ENCODE assay signal across 2 cellular contexts in the genomic region with DNA sequence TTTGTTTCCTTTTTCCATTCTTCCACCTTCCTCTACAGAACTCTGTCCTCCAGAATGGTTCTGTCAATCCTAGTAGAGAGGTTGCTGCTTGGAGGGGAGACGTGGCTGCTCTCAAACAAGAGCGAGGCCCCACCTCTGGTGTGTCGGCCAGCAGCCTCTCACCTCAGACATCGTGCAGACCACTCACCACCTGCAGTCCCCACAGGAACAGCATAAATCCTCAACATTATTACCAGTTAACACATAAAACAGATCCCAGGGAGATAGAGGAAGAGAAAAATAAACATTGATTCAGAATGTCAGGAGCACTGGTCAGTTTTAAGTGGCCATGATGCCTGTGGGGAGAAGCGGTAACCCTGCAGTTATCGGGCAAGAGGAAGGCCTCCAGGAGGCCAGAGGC.
TF ChIP-seq lines count a peak whose summit lies in the region.

No MANE protein-coding gene starts in this region.

TF ChIP-seq in IMR-90, 13 proteins besides CTCF, POLR2A, EP300 and RAD21:
- TF ChIP-seq SMC3 (IDR thresholded peaks at IDR 0.05; ENCODE audit: low read depth, low read length) (no peak), FOS (IDR thresholded peaks at IDR 0.05; ENCODE audit: low read depth, low read length) (no peak), NFE2L2 (IDR thresholded peaks at IDR 0.05; ENCODE audit: low read depth, low read length) (no peak), RFX5 (IDR thresholded peaks at IDR 0.05; ENCODE audit: low read depth, low read length) (no peak), BHLHE40 (IDR thresholded peaks at IDR 0.05; ENCODE audit: low read depth, low read length) (no peak), CEBPB (IDR thresholded peaks at IDR 0.05; ENCODE audit: low read depth, low read length) (no peak), MXI1 (IDR thresholded peaks at IDR 0.05; ENCODE audit: borderline replicate concordance, low read depth, low read length) (no peak), MAFK (IDR thresholded peaks at IDR 0.05; ENCODE audit: low read depth, low read length) (no peak), CHD1 (IDR thresholded peaks at IDR 0.05; ENCODE audit: low read depth, low read length) (no peak), RCOR1 (IDR thresholded peaks at IDR 0.05; ENCODE audit: insufficient replicate concordance, low read length) (no peak), MAZ (IDR thresholded peaks at IDR 0.05; ENCODE audit: borderline replicate concordance, low read depth, low read length) (no peak)
- TF ChIP-seq, protein P1, sequence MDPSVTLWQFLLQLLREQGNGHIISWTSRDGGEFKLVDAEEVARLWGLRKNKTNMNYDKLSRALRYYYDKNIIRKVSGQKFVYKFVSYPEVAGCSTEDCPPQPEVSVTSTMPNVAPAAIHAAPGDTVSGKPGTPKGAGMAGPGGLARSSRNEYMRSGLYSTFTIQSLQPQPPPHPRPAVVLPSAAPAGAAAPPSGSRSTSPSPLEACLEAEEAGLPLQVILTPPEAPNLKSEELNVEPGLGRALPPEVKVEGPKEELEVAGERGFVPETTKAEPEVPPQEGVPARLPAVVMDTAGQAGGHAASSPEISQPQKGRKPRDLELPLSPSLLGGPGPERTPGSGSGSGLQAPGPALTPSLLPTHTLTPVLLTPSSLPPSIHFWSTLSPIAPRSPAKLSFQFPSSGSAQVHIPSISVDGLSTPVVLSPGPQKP (IDR thresholded peaks at IDR 0.05; ENCODE audit: borderline replicate concordance, low read depth, low read length), result no peak
- TF ChIP-seq, protein P2, sequence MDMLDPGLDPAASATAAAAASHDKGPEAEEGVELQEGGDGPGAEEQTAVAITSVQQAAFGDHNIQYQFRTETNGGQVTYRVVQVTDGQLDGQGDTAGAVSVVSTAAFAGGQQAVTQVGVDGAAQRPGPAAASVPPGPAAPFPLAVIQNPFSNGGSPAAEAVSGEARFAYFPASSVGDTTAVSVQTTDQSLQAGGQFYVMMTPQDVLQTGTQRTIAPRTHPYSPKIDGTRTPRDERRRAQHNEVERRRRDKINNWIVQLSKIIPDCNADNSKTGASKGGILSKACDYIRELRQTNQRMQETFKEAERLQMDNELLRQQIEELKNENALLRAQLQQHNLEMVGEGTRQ (IDR thresholded peaks at IDR 0.05; ENCODE audit: low read depth, low read length), result no peak

TF ChIP-seq in GM23338, 12 proteins besides CTCF, POLR2A, EP300 and RAD21:
- TF ChIP-seq CREB1 (CRISPR knock-in tag; IDR thresholded peaks at IDR 0.05; ENCODE audit: low read depth) (no peak), ZNF331 (CRISPR knock-in tag; IDR thresholded peaks at IDR 0.05; ENCODE audit: low read depth) (no peak), STAT1 (IDR thresholded peaks at IDR 0.05; ENCODE audit: unreplicated experiment) (no peak), EZH2 (IDR thresholded peaks at IDR 0.05; ENCODE audit: low read depth, unreplicated experiment) (no peak), POLR2AphosphoS5 (IDR thresholded peaks at IDR 0.05; ENCODE audit: low read depth) (no peak), JUNB (IDR thresholded peaks at IDR 0.05; ENCODE audit: unreplicated experiment) (no peak), ZNF114 (CRISPR knock-in tag; IDR thresholded peaks at IDR 0.05) (no peak), NANOG (IDR thresholded peaks at IDR 0.05; ENCODE audit: borderline replicate concordance) (no peak), EZH2phosphoT487 (IDR thresholded peaks at IDR 0.05; ENCODE audit: unreplicated experiment) (no peak)
- TF ChIP-seq, protein P3, sequence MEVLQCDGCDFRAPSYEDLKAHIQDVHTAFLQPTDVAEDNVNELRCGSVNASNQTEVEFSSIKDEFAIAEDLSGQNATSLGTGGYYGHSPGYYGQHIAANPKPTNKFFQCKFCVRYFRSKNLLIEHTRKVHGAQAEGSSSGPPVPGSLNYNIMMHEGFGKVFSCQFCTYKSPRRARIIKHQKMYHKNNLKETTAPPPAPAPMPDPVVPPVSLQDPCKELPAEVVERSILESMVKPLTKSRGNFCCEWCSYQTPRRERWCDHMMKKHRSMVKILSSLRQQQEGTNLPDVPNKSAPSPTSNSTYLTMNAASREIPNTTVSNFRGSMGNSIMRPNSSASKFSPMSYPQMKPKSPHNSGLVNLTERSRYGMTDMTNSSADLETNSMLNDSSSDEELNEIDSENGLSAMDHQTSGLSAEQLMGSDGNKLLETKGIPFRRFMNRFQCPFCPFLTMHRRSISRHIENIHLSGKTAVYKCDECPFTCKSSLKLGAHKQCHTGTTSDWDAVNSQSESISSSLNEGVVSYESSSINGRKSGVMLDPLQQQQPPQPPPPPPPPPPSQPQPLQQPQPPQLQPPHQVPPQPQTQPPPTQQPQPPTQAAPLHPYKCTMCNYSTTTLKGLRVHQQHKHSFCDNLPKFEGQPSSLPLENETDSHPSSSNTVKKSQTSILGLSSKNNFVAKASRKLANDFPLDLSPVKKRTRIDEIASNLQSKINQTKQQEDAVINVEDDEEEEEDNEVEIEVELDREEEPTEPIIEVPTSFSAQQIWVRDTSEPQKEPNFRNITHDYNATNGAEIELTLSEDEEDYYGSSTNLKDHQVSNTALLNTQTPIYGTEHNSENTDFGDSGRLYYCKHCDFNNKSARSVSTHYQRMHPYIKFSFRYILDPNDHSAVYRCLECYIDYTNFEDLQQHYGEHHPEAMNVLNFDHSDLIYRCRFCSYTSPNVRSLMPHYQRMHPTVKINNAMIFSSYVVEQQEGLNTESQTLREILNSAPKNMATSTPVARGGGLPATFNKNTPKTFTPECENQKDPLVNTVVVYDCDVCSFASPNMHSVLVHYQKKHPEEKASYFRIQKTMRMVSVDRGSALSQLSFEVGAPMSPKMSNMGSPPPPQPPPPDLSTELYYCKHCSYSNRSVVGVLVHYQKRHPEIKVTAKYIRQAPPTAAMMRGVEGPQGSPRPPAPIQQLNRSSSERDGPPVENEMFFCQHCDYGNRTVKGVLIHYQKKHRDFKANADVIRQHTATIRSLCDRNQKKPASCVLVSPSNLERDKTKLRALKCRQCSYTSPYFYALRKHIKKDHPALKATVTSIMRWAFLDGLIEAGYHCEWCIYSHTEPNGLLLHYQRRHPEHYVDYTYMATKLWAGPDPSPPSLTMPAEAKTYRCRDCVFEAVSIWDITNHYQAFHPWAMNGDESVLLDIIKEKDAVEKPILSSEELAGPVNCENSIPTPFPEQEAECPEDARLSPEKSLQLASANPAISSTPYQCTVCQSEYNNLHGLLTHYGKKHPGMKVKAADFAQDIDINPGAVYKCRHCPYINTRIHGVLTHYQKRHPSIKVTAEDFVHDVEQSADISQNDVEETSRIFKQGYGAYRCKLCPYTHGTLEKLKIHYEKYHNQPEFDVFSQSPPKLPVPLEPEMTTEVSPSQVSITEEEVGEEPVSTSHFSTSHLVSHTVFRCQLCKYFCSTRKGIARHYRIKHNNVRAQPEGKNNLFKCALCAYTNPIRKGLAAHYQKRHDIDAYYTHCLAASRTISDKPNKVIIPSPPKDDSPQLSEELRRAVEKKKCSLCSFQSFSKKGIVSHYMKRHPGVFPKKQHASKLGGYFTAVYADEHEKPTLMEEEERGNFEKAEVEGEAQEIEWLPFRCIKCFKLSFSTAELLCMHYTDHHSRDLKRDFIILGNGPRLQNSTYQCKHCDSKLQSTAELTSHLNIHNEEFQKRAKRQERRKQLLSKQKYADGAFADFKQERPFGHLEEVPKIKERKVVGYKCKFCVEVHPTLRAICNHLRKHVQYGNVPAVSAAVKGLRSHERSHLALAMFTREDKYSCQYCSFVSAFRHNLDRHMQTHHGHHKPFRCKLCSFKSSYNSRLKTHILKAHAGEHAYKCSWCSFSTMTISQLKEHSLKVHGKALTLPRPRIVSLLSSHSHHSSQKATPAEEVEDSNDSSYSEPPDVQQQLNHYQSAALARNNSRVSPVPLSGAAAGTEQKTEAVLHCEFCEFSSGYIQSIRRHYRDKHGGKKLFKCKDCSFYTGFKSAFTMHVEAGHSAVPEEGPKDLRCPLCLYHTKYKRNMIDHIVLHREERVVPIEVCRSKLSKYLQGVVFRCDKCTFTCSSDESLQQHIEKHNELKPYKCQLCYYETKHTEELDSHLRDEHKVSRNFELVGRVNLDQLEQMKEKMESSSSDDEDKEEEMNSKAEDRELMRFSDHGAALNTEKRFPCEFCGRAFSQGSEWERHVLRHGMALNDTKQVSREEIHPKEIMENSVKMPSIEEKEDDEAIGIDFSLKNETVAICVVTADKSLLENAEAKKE (CRISPR knock-in tag; IDR thresholded peaks at IDR 0.05), result no peak
- TF ChIP-seq, protein P4, sequence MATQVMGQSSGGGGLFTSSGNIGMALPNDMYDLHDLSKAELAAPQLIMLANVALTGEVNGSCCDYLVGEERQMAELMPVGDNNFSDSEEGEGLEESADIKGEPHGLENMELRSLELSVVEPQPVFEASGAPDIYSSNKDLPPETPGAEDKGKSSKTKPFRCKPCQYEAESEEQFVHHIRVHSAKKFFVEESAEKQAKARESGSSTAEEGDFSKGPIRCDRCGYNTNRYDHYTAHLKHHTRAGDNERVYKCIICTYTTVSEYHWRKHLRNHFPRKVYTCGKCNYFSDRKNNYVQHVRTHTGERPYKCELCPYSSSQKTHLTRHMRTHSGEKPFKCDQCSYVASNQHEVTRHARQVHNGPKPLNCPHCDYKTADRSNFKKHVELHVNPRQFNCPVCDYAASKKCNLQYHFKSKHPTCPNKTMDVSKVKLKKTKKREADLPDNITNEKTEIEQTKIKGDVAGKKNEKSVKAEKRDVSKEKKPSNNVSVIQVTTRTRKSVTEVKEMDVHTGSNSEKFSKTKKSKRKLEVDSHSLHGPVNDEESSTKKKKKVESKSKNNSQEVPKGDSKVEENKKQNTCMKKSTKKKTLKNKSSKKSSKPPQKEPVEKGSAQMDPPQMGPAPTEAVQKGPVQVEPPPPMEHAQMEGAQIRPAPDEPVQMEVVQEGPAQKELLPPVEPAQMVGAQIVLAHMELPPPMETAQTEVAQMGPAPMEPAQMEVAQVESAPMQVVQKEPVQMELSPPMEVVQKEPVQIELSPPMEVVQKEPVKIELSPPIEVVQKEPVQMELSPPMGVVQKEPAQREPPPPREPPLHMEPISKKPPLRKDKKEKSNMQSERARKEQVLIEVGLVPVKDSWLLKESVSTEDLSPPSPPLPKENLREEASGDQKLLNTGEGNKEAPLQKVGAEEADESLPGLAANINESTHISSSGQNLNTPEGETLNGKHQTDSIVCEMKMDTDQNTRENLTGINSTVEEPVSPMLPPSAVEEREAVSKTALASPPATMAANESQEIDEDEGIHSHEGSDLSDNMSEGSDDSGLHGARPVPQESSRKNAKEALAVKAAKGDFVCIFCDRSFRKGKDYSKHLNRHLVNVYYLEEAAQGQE (IDR thresholded peaks at IDR 0.05; ENCODE audit: unreplicated experiment), result no peak
- TF ChIP-seq, protein P5, sequence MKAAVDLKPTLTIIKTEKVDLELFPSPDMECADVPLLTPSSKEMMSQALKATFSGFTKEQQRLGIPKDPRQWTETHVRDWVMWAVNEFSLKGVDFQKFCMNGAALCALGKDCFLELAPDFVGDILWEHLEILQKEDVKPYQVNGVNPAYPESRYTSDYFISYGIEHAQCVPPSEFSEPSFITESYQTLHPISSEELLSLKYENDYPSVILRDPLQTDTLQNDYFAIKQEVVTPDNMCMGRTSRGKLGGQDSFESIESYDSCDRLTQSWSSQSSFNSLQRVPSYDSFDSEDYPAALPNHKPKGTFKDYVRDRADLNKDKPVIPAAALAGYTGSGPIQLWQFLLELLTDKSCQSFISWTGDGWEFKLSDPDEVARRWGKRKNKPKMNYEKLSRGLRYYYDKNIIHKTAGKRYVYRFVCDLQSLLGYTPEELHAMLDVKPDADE (IDR thresholded peaks at IDR 0.05), result no peak
